1 cellular context compared by ENCODE assay signal in the genomic region with DNA sequence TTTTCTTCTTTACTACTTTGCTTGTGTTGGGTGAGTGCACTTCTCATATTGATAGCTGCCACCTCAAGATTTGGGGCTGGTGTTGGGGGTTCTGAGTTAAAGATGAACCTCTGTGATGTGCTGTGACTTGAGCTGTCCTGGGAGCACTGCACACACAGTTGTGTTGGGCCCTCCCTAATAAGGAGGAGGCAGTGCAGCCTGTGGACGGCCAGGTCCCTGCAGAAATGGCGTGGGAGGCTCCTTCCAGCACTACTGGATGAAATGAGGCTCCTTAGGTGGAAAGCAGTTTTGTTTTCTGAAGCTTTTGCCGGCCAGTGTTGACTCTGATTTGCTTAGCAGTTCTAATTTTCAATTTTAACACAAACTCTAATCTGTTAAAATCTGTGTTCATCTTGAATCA.
TF ChIP-seq lines count a peak whose summit lies in the region.

No MANE protein-coding gene starts in this region.

TF ChIP-seq in K562, 482 proteins besides CTCF, POLR2A, EP300 and RAD21:
- TF ChIP-seq SMARCA4 (IDR thresholded peaks at IDR 0.05) (no peak), PHF8 (IDR thresholded peaks at IDR 0.05; ENCODE audit: borderline replicate concordance, low read length) (no peak), SMAD2 (IDR thresholded peaks at IDR 0.05; ENCODE audit: low read depth, low read length) (no peak), ETV1 (tag; conservative IDR thresholded peaks at IDR 0.05; ENCODE audit: low read depth) (no peak), HNRNPLL (IDR thresholded peaks at IDR 0.05; ENCODE audit: low read depth, low read length, poor library complexity, severe bottlenecking) (no peak), SNRNP70 (optimal IDR thresholded peaks at IDR 0.05; ENCODE audit: low read depth, low read length) (no peak), SREBF2 (CRISPR knock-in tag; IDR thresholded peaks at IDR 0.05) (no peak), CCAR2 (IDR thresholded peaks at IDR 0.05; ENCODE audit: low read depth, low read length) (no peak), ZNF23 (CRISPR knock-in tag; IDR thresholded peaks at IDR 0.05) (no peak)
- TF ChIP-seq, protein P1, sequence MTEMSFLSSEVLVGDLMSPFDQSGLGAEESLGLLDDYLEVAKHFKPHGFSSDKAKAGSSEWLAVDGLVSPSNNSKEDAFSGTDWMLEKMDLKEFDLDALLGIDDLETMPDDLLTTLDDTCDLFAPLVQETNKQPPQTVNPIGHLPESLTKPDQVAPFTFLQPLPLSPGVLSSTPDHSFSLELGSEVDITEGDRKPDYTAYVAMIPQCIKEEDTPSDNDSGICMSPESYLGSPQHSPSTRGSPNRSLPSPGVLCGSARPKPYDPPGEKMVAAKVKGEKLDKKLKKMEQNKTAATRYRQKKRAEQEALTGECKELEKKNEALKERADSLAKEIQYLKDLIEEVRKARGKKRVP (CRISPR knock-in tag; IDR thresholded peaks at IDR 0.05): no peak
TF ChIP-seq in K562: peak in this region for 0.
